Comparison of ENCODE assay signal across 8 cellular contexts in the genomic region with DNA sequence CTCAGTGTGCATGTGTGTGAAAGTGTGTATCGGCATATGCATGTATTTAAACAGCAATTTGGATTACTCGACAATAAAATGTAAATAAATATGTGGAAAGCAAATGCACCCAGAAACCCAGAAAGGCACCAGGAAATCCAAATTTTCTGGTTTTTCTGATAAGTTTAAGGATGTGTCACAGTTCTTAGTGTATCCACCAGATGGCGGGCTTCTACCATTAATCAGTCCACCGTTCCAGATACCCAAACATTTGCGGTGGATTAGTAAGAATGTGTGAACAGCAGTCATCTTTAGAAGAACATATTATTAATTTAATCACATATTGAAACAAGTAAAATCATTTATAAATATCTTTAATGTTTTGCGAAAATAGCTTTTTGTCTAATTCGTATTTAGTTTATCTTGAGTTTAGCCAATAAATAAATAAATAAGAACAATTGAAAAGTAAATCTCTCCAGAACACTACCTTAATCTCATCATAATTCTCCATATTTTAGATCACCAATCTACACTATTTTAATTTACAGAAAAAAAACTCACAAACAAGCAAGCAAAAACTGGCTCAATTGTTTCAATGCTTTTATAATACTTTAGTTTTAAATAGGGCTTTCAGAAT.
DNase-seq lines count a peak whose midpoint lies in the region; ATAC-seq and TF ChIP-seq lines count a peak whose summit lies in the region.

No MANE protein-coding gene starts in this region.

- H3K4me3 Mint-ChIP-seq in activated naive CD8-positive, alpha-beta T cell treated with anti-CD3 and anti-CD28 coated beads, Interleukin-2, amount 10 ng/mL, durations not matched to agents 7 days and 5 days, result no peak overlapping the region

- no peak overlapping the region for H3K27ac ChIP-seq in heart left ventricle

- H3K9me3 Mint-ChIP-seq in activated naive CD8-positive, alpha-beta T cell treated with anti-CD3 and anti-CD28 coated beads, Interleukin-2, amount 10 ng/mL, durations not matched to agents 7 days and 5 days, result no peaks in the 10 kb centered on the region

- ATAC-seq in GM21786 (IDR thresholded peaks at IDR 0.05; ENCODE audit: unreplicated experiment) (peak; percentile 89), SK-N-SH treated with all-trans-retinoic acid at 6 μM for 48 hours (peak; percentile 89), heart left ventricle (peak in 3 of 4 donors; percentile 49 to 73 (median 67)), sciatic nerve (peak; percentile 81)
- ATAC-seq in activated naive CD8-positive, alpha-beta T cell treated with anti-CD3 and anti-CD28 coated beads, Interleukin-2, amount 10 ng/mL, durations not matched to agents 7 days and 5 days (ENCODE audit: low read depth), result peak; percentile 67

- no peaks in the 10 kb centered on the region for H3K4me1 ChIP-seq in heart left ventricle

- H3K4me3 ChIP-seq in heart left ventricle, result no peak overlapping the region

- H3K9me3 ChIP-seq in heart left ventricle, result no peaks in the 10 kb centered on the region

- no peak overlapping the region for H3K27ac Mint-ChIP-seq in activated naive CD8-positive, alpha-beta T cell treated with anti-CD3 and anti-CD28 coated beads, Interleukin-2, amount 10 ng/mL, durations not matched to agents 7 days and 5 days

- no peaks in the 10 kb centered on the region for H3K36me3 Mint-ChIP-seq in activated naive CD8-positive, alpha-beta T cell treated with anti-CD3 and anti-CD28 coated beads, Interleukin-2, amount 10 ng/mL, durations not matched to agents 7 days and 5 days

- H3K27me3 ChIP-seq in heart left ventricle, result no peaks in the 10 kb centered on the region

- H3K4me1 Mint-ChIP-seq in activated naive CD8-positive, alpha-beta T cell treated with anti-CD3 and anti-CD28 coated beads, Interleukin-2, amount 10 ng/mL, durations not matched to agents 7 days and 5 days, result no peaks in the 10 kb centered on the region

- POLR2A ChIA-PET in activated naive CD8-positive, alpha-beta T cell treated with anti-CD3 and anti-CD28 coated beads, Interleukin-2, amount 10 ng/mL, durations not matched to agents 7 days and 5 days (lab: Charles Lee), result no interaction called here

- no peaks in the 10 kb centered on the region for H3K36me3 ChIP-seq in heart left ventricle

- intact Hi-C loops in heart left ventricle (cut with DNase I), result loop anchor here (1.0 to 10.0 kb wide), 8 partner anchors 1397 to 1520 kb away; no protein-coding TSS in a partner anchor
- intact Hi-C loops in sciatic nerve (cut with DNase I), result no loop called here

- TF ChIP-seq CTCF in heart left ventricle (IDR thresholded peaks at IDR 0.05), result peak; percentile 68 to 87 (median 80)

- H3K27me3 Mint-ChIP-seq in activated naive CD8-positive, alpha-beta T cell treated with anti-CD3 and anti-CD28 coated beads, Interleukin-2, amount 10 ng/mL, durations not matched to agents 7 days and 5 days, result no peaks in the 10 kb centered on the region

- no peak for TF ChIP-seq POLR2A in heart left ventricle (IDR thresholded peaks at IDR 0.05)

- WGBS in heart left ventricle, 4 donors, result 2 to 4% (median 3%) methylated on average over 7 of the region's 7 CpGs

- DNase-seq in GM04504 (ENCODE audit: low read depth) (peak; percentile 32), LHCN-M2 (ENCODE audit: low read depth) (peak; percentile 75), heart left ventricle (peak in 3 of 5 donors; percentile 20 to 29 (median 23)), sciatic nerve (ENCODE audit: low spot score) (peak; percentile 67), cortex of kidney (lab: John Stamatoyannopoulos, UW) (no peak)
- no peak for DNase-seq in activated naive CD8-positive, alpha-beta T cell treated with anti-CD3 and anti-CD28 coated beads, Interleukin-2, amount 10 ng/mL, durations not matched to agents 7 days and 5 days

TF ChIP-seq in SK-N-SH treated with all-trans-retinoic acid at 6 μM for 48 hours, 23 proteins besides CTCF, POLR2A, EP300 and RAD21:
- TF ChIP-seq TSHZ2 (CRISPR knock-in tag; IDR thresholded peaks at IDR 0.05) (no peak), RARB (CRISPR knock-in tag; IDR thresholded peaks at IDR 0.05) (no peak), SNAI2 (CRISPR knock-in tag; IDR thresholded peaks at IDR 0.05) (no peak), BACH2 (CRISPR knock-in tag; IDR thresholded peaks at IDR 0.05; ENCODE audit: borderline replicate concordance) (no peak), GLIS3 (CRISPR knock-in tag; IDR thresholded peaks at IDR 0.05) (no peak), ESRRG (CRISPR knock-in tag; IDR thresholded peaks at IDR 0.05) (no peak), TOX (CRISPR knock-in tag; IDR thresholded peaks at IDR 0.05; ENCODE audit: borderline replicate concordance) (no peak), ISL1 (CRISPR knock-in tag; IDR thresholded peaks at IDR 0.05) (no peak)

Comparison
In these comparisons a context has a peak if more than half of its experiments do, and no peak if none do; other contexts are left out.
1. DNase-seq: peak in GM04504 (single experiment), LHCN-M2 (single experiment), heart left ventricle (3 of 5) and sciatic nerve (single experiment); none in activated naive CD8-positive, alpha-beta T cell treated with anti-CD3 and anti-CD28 coated beads, Interleukin-2, amount 10 ng/mL, durations not matched to agents 7 days and 5 days (single experiment) and cortex of kidney (single experiment).
2. Peak in every context shown above with its lines, with median percentiles within 50 percentile points of each other: ATAC-seq.